ENCODE assay signal across 1 cellular context in the genomic region with DNA sequence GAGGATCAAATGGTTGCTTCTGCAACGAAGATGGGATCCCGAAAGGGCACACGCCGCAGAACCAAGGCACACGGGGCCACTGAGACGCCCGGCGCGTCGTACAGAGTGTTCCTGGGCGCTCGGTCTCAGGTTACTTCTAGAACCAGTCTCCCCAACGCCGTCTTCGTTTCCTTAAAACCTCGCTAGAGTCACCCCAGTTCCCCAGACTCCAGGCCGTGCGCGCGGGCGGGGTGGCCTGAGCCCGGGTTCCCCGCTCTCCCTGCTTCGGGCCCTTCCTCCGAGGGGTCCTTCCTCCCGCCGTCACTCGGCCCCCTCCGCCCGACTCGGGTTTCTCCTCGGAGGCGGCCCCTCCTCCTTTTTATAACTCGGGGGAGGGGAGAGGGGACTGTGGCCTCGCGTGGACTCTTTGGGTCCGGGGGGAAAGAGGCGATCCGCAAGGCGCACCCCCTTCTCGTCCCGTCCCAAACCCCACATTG.
TF ChIP-seq lines count a peak whose summit lies in the region.

No MANE protein-coding gene starts in this region.

TF ChIP-seq in K562, 482 proteins besides CTCF, POLR2A, EP300 and RAD21 (continued from another document):
- TF ChIP-seq, protein P1, sequence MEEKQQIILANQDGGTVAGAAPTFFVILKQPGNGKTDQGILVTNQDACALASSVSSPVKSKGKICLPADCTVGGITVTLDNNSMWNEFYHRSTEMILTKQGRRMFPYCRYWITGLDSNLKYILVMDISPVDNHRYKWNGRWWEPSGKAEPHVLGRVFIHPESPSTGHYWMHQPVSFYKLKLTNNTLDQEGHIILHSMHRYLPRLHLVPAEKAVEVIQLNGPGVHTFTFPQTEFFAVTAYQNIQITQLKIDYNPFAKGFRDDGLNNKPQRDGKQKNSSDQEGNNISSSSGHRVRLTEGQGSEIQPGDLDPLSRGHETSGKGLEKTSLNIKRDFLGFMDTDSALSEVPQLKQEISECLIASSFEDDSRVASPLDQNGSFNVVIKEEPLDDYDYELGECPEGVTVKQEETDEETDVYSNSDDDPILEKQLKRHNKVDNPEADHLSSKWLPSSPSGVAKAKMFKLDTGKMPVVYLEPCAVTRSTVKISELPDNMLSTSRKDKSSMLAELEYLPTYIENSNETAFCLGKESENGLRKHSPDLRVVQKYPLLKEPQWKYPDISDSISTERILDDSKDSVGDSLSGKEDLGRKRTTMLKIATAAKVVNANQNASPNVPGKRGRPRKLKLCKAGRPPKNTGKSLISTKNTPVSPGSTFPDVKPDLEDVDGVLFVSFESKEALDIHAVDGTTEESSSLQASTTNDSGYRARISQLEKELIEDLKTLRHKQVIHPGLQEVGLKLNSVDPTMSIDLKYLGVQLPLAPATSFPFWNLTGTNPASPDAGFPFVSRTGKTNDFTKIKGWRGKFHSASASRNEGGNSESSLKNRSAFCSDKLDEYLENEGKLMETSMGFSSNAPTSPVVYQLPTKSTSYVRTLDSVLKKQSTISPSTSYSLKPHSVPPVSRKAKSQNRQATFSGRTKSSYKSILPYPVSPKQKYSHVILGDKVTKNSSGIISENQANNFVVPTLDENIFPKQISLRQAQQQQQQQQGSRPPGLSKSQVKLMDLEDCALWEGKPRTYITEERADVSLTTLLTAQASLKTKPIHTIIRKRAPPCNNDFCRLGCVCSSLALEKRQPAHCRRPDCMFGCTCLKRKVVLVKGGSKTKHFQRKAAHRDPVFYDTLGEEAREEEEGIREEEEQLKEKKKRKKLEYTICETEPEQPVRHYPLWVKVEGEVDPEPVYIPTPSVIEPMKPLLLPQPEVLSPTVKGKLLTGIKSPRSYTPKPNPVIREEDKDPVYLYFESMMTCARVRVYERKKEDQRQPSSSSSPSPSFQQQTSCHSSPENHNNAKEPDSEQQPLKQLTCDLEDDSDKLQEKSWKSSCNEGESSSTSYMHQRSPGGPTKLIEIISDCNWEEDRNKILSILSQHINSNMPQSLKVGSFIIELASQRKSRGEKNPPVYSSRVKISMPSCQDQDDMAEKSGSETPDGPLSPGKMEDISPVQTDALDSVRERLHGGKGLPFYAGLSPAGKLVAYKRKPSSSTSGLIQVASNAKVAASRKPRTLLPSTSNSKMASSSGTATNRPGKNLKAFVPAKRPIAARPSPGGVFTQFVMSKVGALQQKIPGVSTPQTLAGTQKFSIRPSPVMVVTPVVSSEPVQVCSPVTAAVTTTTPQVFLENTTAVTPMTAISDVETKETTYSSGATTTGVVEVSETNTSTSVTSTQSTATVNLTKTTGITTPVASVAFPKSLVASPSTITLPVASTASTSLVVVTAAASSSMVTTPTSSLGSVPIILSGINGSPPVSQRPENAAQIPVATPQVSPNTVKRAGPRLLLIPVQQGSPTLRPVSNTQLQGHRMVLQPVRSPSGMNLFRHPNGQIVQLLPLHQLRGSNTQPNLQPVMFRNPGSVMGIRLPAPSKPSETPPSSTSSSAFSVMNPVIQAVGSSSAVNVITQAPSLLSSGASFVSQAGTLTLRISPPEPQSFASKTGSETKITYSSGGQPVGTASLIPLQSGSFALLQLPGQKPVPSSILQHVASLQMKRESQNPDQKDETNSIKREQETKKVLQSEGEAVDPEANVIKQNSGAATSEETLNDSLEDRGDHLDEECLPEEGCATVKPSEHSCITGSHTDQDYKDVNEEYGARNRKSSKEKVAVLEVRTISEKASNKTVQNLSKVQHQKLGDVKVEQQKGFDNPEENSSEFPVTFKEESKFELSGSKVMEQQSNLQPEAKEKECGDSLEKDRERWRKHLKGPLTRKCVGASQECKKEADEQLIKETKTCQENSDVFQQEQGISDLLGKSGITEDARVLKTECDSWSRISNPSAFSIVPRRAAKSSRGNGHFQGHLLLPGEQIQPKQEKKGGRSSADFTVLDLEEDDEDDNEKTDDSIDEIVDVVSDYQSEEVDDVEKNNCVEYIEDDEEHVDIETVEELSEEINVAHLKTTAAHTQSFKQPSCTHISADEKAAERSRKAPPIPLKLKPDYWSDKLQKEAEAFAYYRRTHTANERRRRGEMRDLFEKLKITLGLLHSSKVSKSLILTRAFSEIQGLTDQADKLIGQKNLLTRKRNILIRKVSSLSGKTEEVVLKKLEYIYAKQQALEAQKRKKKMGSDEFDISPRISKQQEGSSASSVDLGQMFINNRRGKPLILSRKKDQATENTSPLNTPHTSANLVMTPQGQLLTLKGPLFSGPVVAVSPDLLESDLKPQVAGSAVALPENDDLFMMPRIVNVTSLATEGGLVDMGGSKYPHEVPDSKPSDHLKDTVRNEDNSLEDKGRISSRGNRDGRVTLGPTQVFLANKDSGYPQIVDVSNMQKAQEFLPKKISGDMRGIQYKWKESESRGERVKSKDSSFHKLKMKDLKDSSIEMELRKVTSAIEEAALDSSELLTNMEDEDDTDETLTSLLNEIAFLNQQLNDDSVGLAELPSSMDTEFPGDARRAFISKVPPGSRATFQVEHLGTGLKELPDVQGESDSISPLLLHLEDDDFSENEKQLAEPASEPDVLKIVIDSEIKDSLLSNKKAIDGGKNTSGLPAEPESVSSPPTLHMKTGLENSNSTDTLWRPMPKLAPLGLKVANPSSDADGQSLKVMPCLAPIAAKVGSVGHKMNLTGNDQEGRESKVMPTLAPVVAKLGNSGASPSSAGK (IDR thresholded peaks at IDR 0.05) = peak; percentile 22; the same call in 1 of the 2 replicates
- TF ChIP-seq SIN3A (IDR thresholded peaks at IDR 0.05; ENCODE audit: borderline replicate concordance in 2 of 2, control insufficient read depth in 1 of 2, low read depth in 2 of 2, low read length in 2 of 2) (no peak), NFRKB (IDR thresholded peaks at IDR 0.05; ENCODE audit: low read depth) (no peak), CBFB (CRISPR knock-in tag; IDR thresholded peaks at IDR 0.05) (no peak), TRIM28 (IDR thresholded peaks at IDR 0.05) (no peak), L3MBTL2 (IDR thresholded peaks at IDR 0.05) (peak; percentile 22; the same call in 1 of the 2 replicates)
- TF ChIP-seq, protein P2, sequence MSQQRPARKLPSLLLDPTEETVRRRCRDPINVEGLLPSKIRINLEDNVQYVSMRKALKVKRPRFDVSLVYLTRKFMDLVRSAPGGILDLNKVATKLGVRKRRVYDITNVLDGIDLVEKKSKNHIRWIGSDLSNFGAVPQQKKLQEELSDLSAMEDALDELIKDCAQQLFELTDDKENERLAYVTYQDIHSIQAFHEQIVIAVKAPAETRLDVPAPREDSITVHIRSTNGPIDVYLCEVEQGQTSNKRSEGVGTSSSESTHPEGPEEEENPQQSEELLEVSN (IDR thresholded peaks at IDR 0.05; ENCODE audit: borderline replicate concordance in 1 of 2, extremely low read depth in 1 of 2, insufficient read depth in 1 of 2, insufficient read length in 1 of 2, low read depth in 1 of 2, low read length in 1 of 2, poor library complexity in 1 of 2, severe bottlenecking in 1 of 2) = peak in 1 of 2 experiments; percentile 31
